ENCODE assay signal across 26 cellular contexts in genomic region chr10:91416339-91416868, GRCh38. TPM values are rescaled to one million over a fixed set of nuclear protein-coding genes. Genes with fewer than 3 reads are reported as not detected.
A peak's percentile ranks its signal among the peaks of the same experiment; 100 is the strongest.
DNase-seq lines count a peak whose midpoint lies in the region; ATAC-seq and TF ChIP-seq lines count a peak whose summit lies in the region.
"Had no signal": no experiment of that assay in that cellular context is flagged by ENCODE, and none has a peak within 500 bp of the region (broad histone marks: within the 10 kb centered on the region; RNA-seq: fewer than 3 reads in every experiment).

No MANE protein-coding gene starts in this region.

- H2AFZ ChIP-seq in IMR-90 (replicated peaks; ENCODE audit: low read length, poor library complexity) = no peak overlapping the region

- H2AK9ac ChIP-seq in IMR-90 (replicated peaks; ENCODE audit: low read depth, low read length, poor library complexity) = no peak overlapping the region

- no peak overlapping the region for H2BK20ac ChIP-seq in IMR-90 (ENCODE audit: low read depth, low read length)

- H3K9ac ChIP-seq in IMR-90 (ENCODE audit: low read depth, low read length) = no peak overlapping the region

- DNase-seq in COLO668 (lab: John Stamatoyannopoulos, UW; ENCODE audit: unreplicated experiment) (peak; percentile 8), IMR-90 (no peak), body of pancreas (no peak), left lung (no peak), prostate gland (ENCODE audit: low spot score) (no peak)
- no peak for DNase-seq in stimulated activated effector memory CD8-positive, alpha-beta T cell treated with anti-CD3 and anti-CD28 coated beads, Interleukin-12 subunit alpha, Interleukin-12 subunit beta, amount 100 ng/mL, for 72 hours (ENCODE audit: low spot score in 2 of 2)
- no peak for DNase-seq in activated CD4-positive, alpha-beta T cell treated with anti-CD3 and anti-CD28 coated beads for 1 hour
- DNase-seq: ACHN; activated CD4-positive, alpha-beta T cell treated with anti-CD3 and anti-CD28 coated beads, Interleukin-2, amount 10 ng/mL, durations not matched to agents 7 days and 5 days; activated gamma-delta T cell treated with Interleukin-2 at 50 U/mL for 16 hours; activated T-cell treated with anti-CD3 and anti-CD28 coated beads, Interleukin-2, amount 50 U/mL, for 24 hours; DND-41; effector memory CD4-positive, alpha-beta T cell; erythroblast; foreskin keratinocyte; heart right ventricle; KG1; mesendoderm; NCI-H1417 treated with DMSO at 0.1 percent for 48 hours; NCI-H510A treated with DMSO at 0.1 percent for 48 hours; nucleus accumbens; stomach; T1000; thyroid gland had no signal

- CTCF ChIA-PET in IMR-90 (lab: Yijun Ruan, JAX) = interaction anchor here (0.6 to 0.7 kb wide), 3 partner anchors 49 to 302 kb away, joined by 3 to 4 read pairs (median 3); no protein-coding TSS in a partner anchor

- no peaks in the 10 kb centered on the region for H3K36me3 ChIP-seq in IMR-90 (ENCODE audit: control insufficient read depth, insufficient read depth, low read length)
- no peaks in the 10 kb centered on the region for H3K36me3 ChIP-seq in body of pancreas (replicated peaks in 1 of 2; ENCODE audit: insufficient read depth in 1 of 2, low read depth in 2 of 2)
- no peaks in the 10 kb centered on the region for H3K36me3 ChIP-seq in left lung
- H3K36me3 ChIP-seq in prostate gland = no peaks in the 10 kb centered on the region
- H3K36me3 ChIP-seq: HAP-1, heart right ventricle, stomach, thyroid gland had no signal

- BruUV-seq in IMR-90 (replicated peaks; lab: Mats Ljungman, UMichigan) = no TSS peak

- POLR2A ChIA-PET in IMR-90 (lab: Charles Lee; ENCODE audit: unreplicated experiment) = no interaction called here

- H3K4me1 Mint-ChIP-seq in stimulated activated effector memory CD8-positive, alpha-beta T cell treated with anti-CD3 and anti-CD28 coated beads, Interleukin-12 subunit alpha, Interleukin-12 subunit beta, amount 100 ng/mL, for 72 hours = peaks cover 8% of the 10 kb centered on the region

- no peak overlapping the region for H3K4me3 Mint-ChIP-seq in stimulated activated effector memory CD8-positive, alpha-beta T cell treated with anti-CD3 and anti-CD28 coated beads, Interleukin-12 subunit alpha, Interleukin-12 subunit beta, amount 100 ng/mL, for 72 hours
- H3K4me3 Mint-ChIP-seq: activated CD4-positive, alpha-beta T cell treated with anti-CD3 and anti-CD28 coated beads, Interleukin-2, amount 10 ng/mL, durations not matched to agents 7 days and 5 days; activated T-cell treated with anti-CD3 and anti-CD28 coated beads, Interleukin-2, amount 50 U/mL, for 24 hours had no signal

- no peak overlapping the region for H3K56ac ChIP-seq in IMR-90 (ENCODE audit: extremely low read depth, insufficient read depth, low read length)

- in situ Hi-C loops in IMR-90 (cut with MboI; ENCODE audit: low sequenced_read_pairs) = no loop called here

- H3K4me3 ChIP-seq in IMR-90 (ENCODE audit: insufficient read depth, low read depth, low read length) (no peak overlapping the region), body of pancreas (no peak overlapping the region), left lung (no peak overlapping the region), prostate gland (no peak overlapping the region)
- H3K4me3 ChIP-seq: HAP-1, heart right ventricle, stomach, thyroid gland had no signal

- H3K27ac Mint-ChIP-seq in stimulated activated effector memory CD8-positive, alpha-beta T cell treated with anti-CD3 and anti-CD28 coated beads, Interleukin-12 subunit alpha, Interleukin-12 subunit beta, amount 100 ng/mL, for 72 hours = no peak overlapping the region
- H3K27ac Mint-ChIP-seq: activated CD4-positive, alpha-beta T cell treated with anti-CD3 and anti-CD28 coated beads, Interleukin-2, amount 10 ng/mL, durations not matched to agents 7 days and 5 days; activated T-cell treated with anti-CD3 and anti-CD28 coated beads, Interleukin-2, amount 50 U/mL, for 24 hours had no signal

- H3K27me3 ChIP-seq in IMR-90 (ENCODE audit: control insufficient read depth, insufficient read depth, low read length) (no peaks in the 10 kb centered on the region), body of pancreas (no peaks in the 10 kb centered on the region), left lung (no peaks in the 10 kb centered on the region), prostate gland (replicated peaks; ENCODE audit: insufficient read depth) (no peaks in the 10 kb centered on the region)
- H3K27me3 ChIP-seq: foreskin keratinocyte, heart right ventricle, stomach, thyroid gland had no signal

- no peak overlapping the region for H3K4ac ChIP-seq in IMR-90 (ENCODE audit: low read depth, low read length)

- no peak overlapping the region for H4K5ac ChIP-seq in IMR-90 (ENCODE audit: low read depth, low read length)

- no peak for TF ChIP-seq POLR2A in IMR-90 (IDR thresholded peaks at IDR 0.05; ENCODE audit: low read depth, low read length)
- TF ChIP-seq POLR2A in body of pancreas (IDR thresholded peaks at IDR 0.05) = no peak
- TF ChIP-seq POLR2A in prostate gland (IDR thresholded peaks at IDR 0.05) = no peak

- no peaks in the 10 kb centered on the region; the same call in 1 of the 2 replicates for H3K9me1 ChIP-seq in IMR-90 (ENCODE audit: insufficient read depth, low read length)

- dilution Hi-C loops in IMR-90 (cut with HindIII; ENCODE audit: low sequenced_read_pairs, unreplicated experiment) = no loop called here

- no peak overlapping the region for H4K8ac ChIP-seq in IMR-90 (ENCODE audit: low read depth in 2 of 2, low read length in 2 of 2)

- H4K91ac ChIP-seq in IMR-90 (ENCODE audit: insufficient read depth, low read depth, low read length) = no peak overlapping the region

- no peak overlapping the region for H3K14ac ChIP-seq in IMR-90 (replicated peaks; ENCODE audit: low read depth, low read length)

- H2BK120ac ChIP-seq in IMR-90 (ENCODE audit: low read depth, low read length) = no peak overlapping the region

- no peak overlapping the region for H2BK15ac ChIP-seq in IMR-90 (ENCODE audit: low read depth, low read length)

- H3K27ac ChIP-seq in IMR-90 (ENCODE audit: insufficient read depth, low read length) (no peak overlapping the region), body of pancreas (no peak overlapping the region), left lung (peak overlapping the region in 1 of 2 donors; percentile 36), prostate gland (no peak overlapping the region)
- H3K27ac ChIP-seq: foreskin keratinocyte, heart right ventricle, stomach, thyroid gland had no signal

- no peak overlapping the region for H2AK5ac ChIP-seq in IMR-90 (ENCODE audit: low read depth, low read length)

- ATAC-seq in IMR-90 (ENCODE audit: low read depth) (no peak), body of pancreas (peak; percentile 30), left lung (peak; percentile 34)
- no peak for ATAC-seq in stimulated activated effector memory CD8-positive, alpha-beta T cell treated with anti-CD3 and anti-CD28 coated beads, Interleukin-12 subunit alpha, Interleukin-12 subunit beta, amount 100 ng/mL, for 72 hours
- ATAC-seq: foreskin keratinocyte, heart right ventricle, left lobe of liver had no signal

- H3K18ac ChIP-seq in IMR-90 (ENCODE audit: low read depth, low read length) = no peak overlapping the region

- no peaks in the 10 kb centered on the region for H3K4me1 ChIP-seq in IMR-90 (ENCODE audit: control insufficient read depth, insufficient read depth, low read length)
- H3K4me1 ChIP-seq in body of pancreas = peaks cover 15% of the 10 kb centered on the region
- H3K4me1 ChIP-seq in left lung = peaks cover 12 to 23% of the 10 kb centered on the region in 2 donors
- H3K4me1 ChIP-seq in prostate gland (replicated peaks) = no peaks in the 10 kb centered on the region
- H3K4me1 ChIP-seq: thyroid gland had no signal

- intact Hi-C loops in IMR-90 (cut with micrococcal nuclease) = no loop called here
- intact Hi-C loops in body of pancreas (cut with DNase I) = no loop called here
- intact Hi-C loops in left lung (cut with DNase I) = no loop called here
- intact Hi-C loops in prostate gland (cut with DNase I) = no loop called here

- TF ChIP-seq CTCF in IMR-90 (conservative IDR thresholded peaks at IDR 0.05; ENCODE audit: low read depth, low read length) = no peak
- TF ChIP-seq CTCF in body of pancreas (IDR thresholded peaks at IDR 0.05) = no peak
- no peak for TF ChIP-seq CTCF in left lung (IDR thresholded peaks at IDR 0.05)
- TF ChIP-seq CTCF in prostate gland (IDR thresholded peaks at IDR 0.05) = no peak

- peak overlapping the region; percentile 24; the same call in 1 of the 2 replicates for H3K23ac ChIP-seq in IMR-90 (ENCODE audit: low read depth, low read length)

- H3K79me1 ChIP-seq in IMR-90 (ENCODE audit: low read depth in 1 of 2, low read length in 2 of 2) = peaks cover 21 to 41% of the 10 kb centered on the region in 2 experiments

- no peaks in the 10 kb centered on the region; the same call in 1 of the 2 replicates for H4K20me1 ChIP-seq in IMR-90 (ENCODE audit: insufficient read depth, low read length)

- WGBS in IMR-90 (ENCODE audit: extremely low coverage in 2 of 2, insufficient read length in 1 of 2), 2 experiments = no CpG with 5 or more reads among the region's 3 CpGs
- WGBS in body of pancreas, 2 donors = 70 to 71% methylated on average over 3 of the region's 3 CpGs
- WGBS in prostate gland = 35% methylated on average over 3 of the region's 3 CpGs

- no peaks in the 10 kb centered on the region for H3K9me3 Mint-ChIP-seq in stimulated activated effector memory CD8-positive, alpha-beta T cell treated with anti-CD3 and anti-CD28 coated beads, Interleukin-12 subunit alpha, Interleukin-12 subunit beta, amount 100 ng/mL, for 72 hours
- H3K9me3 Mint-ChIP-seq: activated CD4-positive, alpha-beta T cell treated with anti-CD3 and anti-CD28 coated beads, Interleukin-2, amount 10 ng/mL, durations not matched to agents 7 days and 5 days; activated T-cell treated with anti-CD3 and anti-CD28 coated beads, Interleukin-2, amount 50 U/mL, for 24 hours had no signal

- no peak overlapping the region for H3K4me2 ChIP-seq in IMR-90 (ENCODE audit: low read depth, low read length)

- no peaks in the 10 kb centered on the region for H3K36me3 Mint-ChIP-seq in stimulated activated effector memory CD8-positive, alpha-beta T cell treated with anti-CD3 and anti-CD28 coated beads, Interleukin-12 subunit alpha, Interleukin-12 subunit beta, amount 100 ng/mL, for 72 hours

- no peak for TF ChIP-seq RAD21 in IMR-90 (IDR thresholded peaks at IDR 0.05; ENCODE audit: low read length)

- H2BK5ac ChIP-seq in IMR-90 (ENCODE audit: low read depth, low read length, poor library complexity, severe bottlenecking) = no peak overlapping the region

- H3K9me3 ChIP-seq in IMR-90 (ENCODE audit: control insufficient read depth, insufficient read depth, low read length) = no peaks in the 10 kb centered on the region
- H3K9me3 ChIP-seq in body of pancreas = no peaks in the 10 kb centered on the region
- H3K9me3 ChIP-seq in left lung = no peaks in the 10 kb centered on the region
- no peaks in the 10 kb centered on the region for H3K9me3 ChIP-seq in prostate gland
- H3K9me3 ChIP-seq: HAP-1, heart right ventricle, stomach, thyroid gland had no signal

RNA-seq across cellular contexts. Expression of gene HECTD2, which starts 6.3 kb away (rescaled TPM):
- 5.9 and 10.3 TPM in 2 replicates for total RNA-seq in IMR-90 (2012; rRNA removed)
- polyA plus RNA-seq in IMR-90 (2012; rRNA removed) = 3.2 and 5.2 TPM in 2 replicates
- polyA plus RNA-seq in IMR-90 (2012; cell fraction: cytosol; rRNA removed) = 0.97 and 1.2 TPM in 2 replicates
- polyA plus RNA-seq in IMR-90 (2012; cell fraction: nucleus; rRNA removed; ENCODE audit: low replicate concordance) = 2.9 and 22.5 TPM in 2 replicates
- 10 to 100 TPM; 10.2 to 13.0 TPM for total RNA-seq in body of pancreas
- total RNA-seq in left lung = 10 to 100 TPM in 1 of 2 donors, 1 to 10 TPM in 1; 9.9 to 15.8 TPM
- total RNA-seq in prostate gland = 10 to 100 TPM; 18.7 to 22.8 TPM

Comparison
In these comparisons a context has a peak if more than half of its experiments do, and no peak if none do; other contexts are left out.
1. ATAC-seq: peak in body of pancreas (single experiment) and left lung (single experiment); none in IMR-90 (single experiment) and stimulated activated effector memory CD8-positive, alpha-beta T cell treated with anti-CD3 and anti-CD28 coated beads, Interleukin-12 subunit alpha, Interleukin-12 subunit beta, amount 100 ng/mL, for 72 hours (single experiment).